3 cellular contexts compared by ENCODE assay signal in genomic region chr1:1582970-1583666, GRCh38.
TF ChIP-seq lines count a peak whose summit lies in the region.

No MANE protein-coding gene starts in this region.

TF ChIP-seq in A549, 52 proteins besides CTCF, POLR2A, EP300 and RAD21:
- TF ChIP-seq PBX3 (IDR thresholded peaks at IDR 0.05) (no peak), PHF8 (IDR thresholded peaks at IDR 0.05; ENCODE audit: borderline replicate concordance, low read depth) (no peak), ZC3H11A (IDR thresholded peaks at IDR 0.05) (no peak), HEYL (CRISPR knock-in tag; IDR thresholded peaks at IDR 0.05) (no peak), CBX8 (IDR thresholded peaks at IDR 0.05) (no peak), SREBF2 (IDR thresholded peaks at IDR 0.05) (no peak), HOXA7 (CRISPR knock-in tag; IDR thresholded peaks at IDR 0.05) (no peak), TP53 (CRISPR knock-in tag; IDR thresholded peaks at IDR 0.05) (no peak), SMC3 (IDR thresholded peaks at IDR 0.05) (no peak), ELK1 (IDR thresholded peaks at IDR 0.05; ENCODE audit: low read depth, low read length) (no peak), USF2 (IDR thresholded peaks at IDR 0.05) (no peak), NR3C1 (IDR thresholded peaks at IDR 0.05) (no peak), E2F6 (IDR thresholded peaks at IDR 0.05; ENCODE audit: borderline replicate concordance, low read depth) (no peak), RFX5 (IDR thresholded peaks at IDR 0.05) (no peak)

TF ChIP-seq in HEK293, 187 proteins besides CTCF, POLR2A, EP300 and RAD21:
- TF ChIP-seq GLI4 (tag by site-specific recombination; IDR thresholded peaks at IDR 0.05) (no peak), REPIN1 (tag by site-specific recombination; IDR thresholded peaks at IDR 0.05; ENCODE audit: low read depth) (no peak), REST (tag by site-specific recombination; IDR thresholded peaks at IDR 0.05) (no peak), ZNF510 (tag by site-specific recombination; IDR thresholded peaks at IDR 0.05; ENCODE audit: insufficient replicate concordance) (no peak), RBAK (tag by site-specific recombination; IDR thresholded peaks at IDR 0.05) (peak; percentile 75; the same call in 1 of the 2 replicates)

TF ChIP-seq in K562, 482 proteins besides CTCF, POLR2A, EP300 and RAD21:
- no peak for TF ChIP-seq NR1H2 (CRISPR knock-in tag; IDR thresholded peaks at IDR 0.05)
- 0 out of 2 replicates have a peak, but pooled peaks have one; percentile 31 for TF ChIP-seq BCOR (IDR thresholded peaks at IDR 0.05)
- TF ChIP-seq TCFL5 (CRISPR knock-in tag; conservative IDR thresholded peaks at IDR 0.05): no peak
- no peak for TF ChIP-seq ZBTB43 (CRISPR knock-in tag; IDR thresholded peaks at IDR 0.05)
- TF ChIP-seq NCOA1 (IDR thresholded peaks at IDR 0.05; ENCODE audit: low read depth): no peak
- no peak for TF ChIP-seq ZFPM2 (CRISPR knock-in tag; IDR thresholded peaks at IDR 0.05)
- TF ChIP-seq SPI1 (IDR thresholded peaks at IDR 0.05; ENCODE audit: borderline replicate concordance, low read depth, low read length): peak; percentile 89
- no peak for TF ChIP-seq ERF (CRISPR knock-in tag; IDR thresholded peaks at IDR 0.05)
- TF ChIP-seq GABPB2 (CRISPR knock-in tag; conservative IDR thresholded peaks at IDR 0.05): no peak
